ENCODE assay signal across 26 cellular contexts in the genomic region with DNA sequence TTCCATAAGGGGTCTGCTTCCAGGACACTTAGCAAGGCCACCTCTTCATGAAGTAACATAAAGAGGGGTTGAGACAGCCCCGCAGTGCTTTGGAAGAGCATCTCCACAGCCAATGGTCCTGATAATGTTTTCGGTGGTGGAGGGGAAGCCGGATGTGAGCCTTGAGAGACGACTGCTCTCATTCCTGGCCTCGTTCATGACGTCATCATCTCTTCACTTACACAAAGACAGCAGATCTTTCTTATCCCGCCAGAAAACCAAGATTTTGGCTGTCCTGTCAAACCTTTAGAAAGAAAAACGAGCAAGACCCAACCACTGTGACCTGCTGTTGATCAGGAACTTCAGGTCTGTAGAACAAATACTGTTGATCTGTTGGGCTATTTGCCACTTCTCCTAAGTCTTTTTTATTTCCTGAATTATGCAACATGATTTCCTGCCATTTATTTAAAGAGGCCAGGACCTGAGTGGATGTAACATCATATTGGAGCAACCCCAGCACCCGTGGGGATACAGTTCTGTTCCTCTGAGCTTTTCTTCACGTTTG.
DNase-seq lines count a peak whose midpoint lies in the region; ATAC-seq, FAIRE-seq and TF ChIP-seq lines count a peak whose summit lies in the region.
"Had no signal": no experiment of that assay in that cellular context is flagged by ENCODE, and none has a peak within 500 bp of the region (broad histone marks: within the 10 kb centered on the region; RNA-seq: fewer than 3 reads in every experiment).

No MANE protein-coding gene starts in this region.

- no peaks in the 10 kb centered on the region for H3K4me1 Mint-ChIP-seq in WTC11
- H3K4me1 Mint-ChIP-seq: T-helper 17 cell had no signal

- H3K36me3 Mint-ChIP-seq in WTC11, result no peaks in the 10 kb centered on the region
- H3K36me3 Mint-ChIP-seq: CD8-positive, alpha-beta T cell had no signal

- intact Hi-C loops in HepG2 (cut with micrococcal nuclease; ENCODE audit: unreplicated experiment) (no loop called here), right lobe of liver (cut with DNase I) (no loop called here), esophagus muscularis mucosa (cut with DNase I) (no loop called here), left cardiac atrium (cut with DNase I) (no loop called here)

- no peak for DNase-seq in HepG2 (ENCODE audit: low spot score)
- DNase-seq in right lobe of liver, result no peak
- DNase-seq in LNCaP clone FGC (ENCODE audit: low read depth), result peak; percentile 54
- peak; percentile 50 for DNase-seq in esophagus muscularis mucosa (ENCODE audit: extremely low spot score)
- DNase-seq in WTC11 (ENCODE audit: low spot score), result no peak
- DNase-seq in Karpas-422, result no peak
- no peak for DNase-seq in left cardiac atrium
- DNase-seq: C1 segment of cervical spinal cord; Caco-2; CD8-positive, alpha-beta T cell; DMS 273 treated with DMSO at 0.1 percent for 48 hours; GM23248; MG63; NCI-H1092 treated with DMSO at 0.1 percent for 48 hours; NCI-H1436; NCI-H187 treated with DMSO at 0.1 percent for 48 hours; NCI-H446; NCI-H524 treated with DMSO at 0.1 percent for 48 hours; NCI-H774; NK-92 treated with Interleukin-12 subunit alpha and Interleukin-12 subunit beta, amount 100 ng/mL, for 24 hours; PC-3; T-helper 17 cell had no signal

- no peak overlapping the region for H3K4me3 Mint-ChIP-seq in WTC11
- H3K4me3 Mint-ChIP-seq: CD8-positive, alpha-beta T cell; T-helper 17 cell had no signal

- POLR2A ChIA-PET in HepG2 (lab: Yijun Ruan, JAX) (no interaction called here), WTC11 (lab: Charles Lee) (no interaction called here)

- H3K27me3 ChIP-seq in HepG2 (ENCODE audit: control insufficient read depth in 1 of 2, insufficient read depth in 2 of 2, low read length in 2 of 2), result peaks cover 0 to 6% of the 10 kb centered on the region in 2 experiments; a peak in 2 of 5 replicates
- no peaks in the 10 kb centered on the region for H3K27me3 ChIP-seq in right lobe of liver
- peaks cover 0 to 7% (median 0%) of the 10 kb centered on the region in 4 donors for H3K27me3 ChIP-seq in esophagus muscularis mucosa
- no peaks in the 10 kb centered on the region for H3K27me3 ChIP-seq in Karpas-422 (ENCODE audit: low read length)
- H3K27me3 ChIP-seq: MG63 had no signal

- no peak for TF ChIP-seq RAD21 in HepG2 (CRISPR knock-in tag; IDR thresholded peaks at IDR 0.05)

- WGBS in HepG2 (ENCODE audit: low lambda C conversion rate), result 11% methylated on average over 9 of the region's 10 CpGs
- 28% methylated on average over 5 of the region's 10 CpGs for WGBS in right lobe of liver (ENCODE audit: insufficient coverage, low coverage, low lambda C conversion rate, missing lambda C conversion rate)
- WGBS in esophagus muscularis mucosa, result 69% methylated on average over 10 of the region's 10 CpGs

- no peaks in the 10 kb centered on the region; the same call in 1 of the 2 replicates for H3K27me3 Mint-ChIP-seq in WTC11 (ENCODE audit: low read depth)
- H3K27me3 Mint-ChIP-seq: T-helper 17 cell had no signal

- H3K79me2 ChIP-seq in HepG2 (ENCODE audit: insufficient read depth, low read length) (no peaks in the 10 kb centered on the region), Karpas-422 (ENCODE audit: low read length) (no peaks in the 10 kb centered on the region)

- peaks cover 4% of the 10 kb centered on the region; the same call in 1 of the 2 replicates for H3K9me3 Mint-ChIP-seq in WTC11

- H2AFZ ChIP-seq in HepG2 (ENCODE audit: low read length) (no peak overlapping the region), Karpas-422 (ENCODE audit: low read length) (no peak overlapping the region)
- H2AFZ ChIP-seq: GM23248 had no signal

- H3K4me3 ChIP-seq in HepG2 (replicated peaks in 1 of 3; ENCODE audit: insufficient read depth in 1 of 3, low read depth in 2 of 3, low read length in 3 of 3), result no peak overlapping the region
- H3K4me3 ChIP-seq in right lobe of liver, result no peak overlapping the region
- no peak overlapping the region for H3K4me3 ChIP-seq in LNCaP clone FGC (ENCODE audit: low read depth, low read length)
- no peak overlapping the region for H3K4me3 ChIP-seq in esophagus muscularis mucosa
- no peak overlapping the region for H3K4me3 ChIP-seq in Karpas-422 (ENCODE audit: low read length)
- H3K4me3 ChIP-seq: GM23248, HAP-1, MG63 had no signal

- H3K9me3 ChIP-seq in HepG2 (ENCODE audit: low read length) (no peaks in the 10 kb centered on the region), right lobe of liver (no peaks in the 10 kb centered on the region), esophagus muscularis mucosa (no peaks in the 10 kb centered on the region), Karpas-422 (ENCODE audit: low read length) (peaks cover 4% of the 10 kb centered on the region)
- H3K9me3 ChIP-seq: Caco-2, MG63 had no signal

- H3K36me3 ChIP-seq in HepG2 (replicated peaks in 1 of 2; ENCODE audit: control insufficient read depth in 1 of 2, insufficient read depth in 2 of 2, low read length in 2 of 2), result no peaks in the 10 kb centered on the region
- no peaks in the 10 kb centered on the region for H3K36me3 ChIP-seq in right lobe of liver
- no peaks in the 10 kb centered on the region for H3K36me3 ChIP-seq in esophagus muscularis mucosa
- H3K36me3 ChIP-seq in Karpas-422 (ENCODE audit: insufficient read depth, low read length), result no peaks in the 10 kb centered on the region
- H3K36me3 ChIP-seq: HAP-1, MG63 had no signal

- H3K27ac ChIP-seq in HepG2 (ENCODE audit: extremely low read length, insufficient read depth, low read length) (no peak overlapping the region), right lobe of liver (no peak overlapping the region), esophagus muscularis mucosa (replicated peaks in 1 of 4) (no peak overlapping the region), Karpas-422 (ENCODE audit: low read length) (no peak overlapping the region)
- H3K27ac ChIP-seq: GM23248 had no signal

- no peaks in the 10 kb centered on the region for H3K9me2 ChIP-seq in Karpas-422 (replicated peaks; ENCODE audit: insufficient read depth, low read length)

- H3K4me2 ChIP-seq in HepG2 (ENCODE audit: low read depth, low read length), result no peak overlapping the region
- H3K4me2 ChIP-seq in Karpas-422 (ENCODE audit: low read depth, low read length, poor library complexity, severe bottlenecking), result no peak overlapping the region

- H3K4me1 ChIP-seq in HepG2 (ENCODE audit: insufficient read depth, low read length), result no peaks in the 10 kb centered on the region
- no peaks in the 10 kb centered on the region for H3K4me1 ChIP-seq in right lobe of liver
- no peaks in the 10 kb centered on the region for H3K4me1 ChIP-seq in esophagus muscularis mucosa
- H3K4me1 ChIP-seq in Karpas-422 (ENCODE audit: low read length), result no peaks in the 10 kb centered on the region
- H3K4me1 ChIP-seq: Caco-2, HAP-1 had no signal

- no peak for ATAC-seq in HepG2
- ATAC-seq in right lobe of liver, result no peak
- ATAC-seq in WTC11, result no peak
- ATAC-seq in left cardiac atrium, result no peak
- ATAC-seq: CD8-positive, alpha-beta T cell; PC-3; SK-N-SH treated with all-trans-retinoic acid at 6 μM for 48 hours; T-helper 17 cell had no signal

- FAIRE-seq in HepG2 (lab: Jason Lieb, UNC), result no peak
- FAIRE-seq: A204.1, GM18507 had no signal

- H4K20me1 ChIP-seq in HepG2 (ENCODE audit: insufficient read depth, low read length), result no peaks in the 10 kb centered on the region
- no peaks in the 10 kb centered on the region for H4K20me1 ChIP-seq in Karpas-422 (ENCODE audit: insufficient read depth, low read depth, low read length)

- H3K9ac ChIP-seq in HepG2 (ENCODE audit: insufficient read depth, low read depth, low read length) (no peak overlapping the region), Karpas-422 (ENCODE audit: low read length) (no peak overlapping the region)
- H3K9ac ChIP-seq: GM23248 had no signal

- H3K27ac Mint-ChIP-seq in WTC11, result no peak overlapping the region
- H3K27ac Mint-ChIP-seq: CD8-positive, alpha-beta T cell; T-helper 17 cell had no signal

- in situ Hi-C loops in HepG2 (cut with HindIII; ENCODE audit: extremely low pct_ligation_motif_present, low pct_unique_long_range_greater_than_20kb), result no loop called here

- TF ChIP-seq EP300 in HepG2 (IDR thresholded peaks at IDR 0.05; ENCODE audit: low read depth in 2 of 2, low read length in 2 of 2) (no peak), HepG2 (CRISPR knock-in tag; IDR thresholded peaks at IDR 0.05; ENCODE audit: borderline replicate concordance) (no peak), esophagus muscularis mucosa (IDR thresholded peaks at IDR 0.05) (no peak)

- no peak for TF ChIP-seq POLR2A in HepG2 (IDR thresholded peaks at IDR 0.05; ENCODE audit: insufficient read depth in 1 of 2, low read depth in 2 of 2, low read length in 2 of 2)
- TF ChIP-seq POLR2A in right lobe of liver (IDR thresholded peaks at IDR 0.05), result no peak
- TF ChIP-seq POLR2A in esophagus muscularis mucosa (IDR thresholded peaks at IDR 0.05; ENCODE audit: low read depth), result no peak

- TF ChIP-seq CTCF in HepG2 (CRISPR knock-in tag; IDR thresholded peaks at IDR 0.05) (no peak), right lobe of liver (IDR thresholded peaks at IDR 0.05) (no peak), LNCaP clone FGC (IDR thresholded peaks at IDR 0.05; ENCODE audit: control insufficient read depth, extremely low read depth, insufficient read depth) (no peak), esophagus muscularis mucosa (IDR thresholded peaks at IDR 0.05) (no peak), WTC11 (IDR thresholded peaks at IDR 0.05) (no peak)

- CTCF ChIA-PET in HepG2 (lab: Yijun Ruan, JAX; ENCODE audit: low intra/inter-chr PET ratio, low total read pairs), result no interaction called here
- CTCF ChIA-PET in WTC11 (lab: Charles Lee), result no interaction called here

- BruUV-seq in HepG2 (replicated peaks; lab: Mats Ljungman, UMichigan), result no TSS peak

TF ChIP-seq in HepG2, 621 proteins besides CTCF, POLR2A, EP300 and RAD21 (continues in another document):
- TF ChIP-seq ARHGAP35 (CRISPR knock-in tag; IDR thresholded peaks at IDR 0.05; ENCODE audit: borderline replicate concordance) (no peak), REL (CRISPR knock-in tag; conservative IDR thresholded peaks at IDR 0.05) (no peak), ATF7 (IDR thresholded peaks at IDR 0.05) (peak; percentile 98), ATF7 (CRISPR knock-in tag; IDR thresholded peaks at IDR 0.05) (no peak), ZFAT (CRISPR knock-in tag; conservative IDR thresholded peaks at IDR 0.05) (no peak), CREB1 (IDR thresholded peaks at IDR 0.05) (peak; percentile 97), CREB1 (CRISPR knock-in tag; IDR thresholded peaks at IDR 0.05) (no peak), HNRNPUL1 (IDR thresholded peaks at IDR 0.05; ENCODE audit: low read depth, low read length) (no peak)

Comparison
In these comparisons a context has a peak if more than half of its experiments do, and no peak if none do; other contexts are left out.
1. DNase-seq: peak in LNCaP clone FGC (single experiment) and esophagus muscularis mucosa (single experiment); none in HepG2 (single experiment), right lobe of liver (0 of 3), WTC11 (single experiment), Karpas-422 (single experiment) and left cardiac atrium (single experiment).